12 cellular contexts compared by ENCODE assay signal in the genomic region with DNA sequence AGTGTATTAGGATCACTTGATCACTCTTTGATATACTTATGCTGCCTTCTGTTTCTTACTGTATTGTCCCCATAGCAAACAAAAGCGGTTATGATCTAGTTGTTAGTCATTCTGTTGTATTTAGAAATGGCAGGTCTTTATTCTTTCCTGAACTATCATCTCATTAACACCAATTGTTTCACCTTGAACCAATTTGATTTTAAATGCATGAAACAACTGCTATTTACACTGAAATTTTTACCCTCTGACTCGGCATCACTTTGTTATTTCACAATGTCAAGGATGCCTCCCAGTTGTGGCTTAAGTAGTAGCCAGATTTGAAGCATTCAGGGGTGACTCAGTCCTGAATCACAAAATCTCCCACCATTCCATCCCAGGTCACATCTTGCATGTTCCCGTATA.
DNase-seq lines count a peak whose midpoint lies in the region; ATAC-seq, FAIRE-seq and TF ChIP-seq lines count a peak whose summit lies in the region.
"Had no signal": no experiment of that assay in that cellular context is flagged by ENCODE, and none has a peak within 500 bp of the region (broad histone marks: within the 10 kb centered on the region; RNA-seq: fewer than 3 reads in every experiment).

No MANE protein-coding gene starts in this region.

- no peak overlapping the region for H2BK120ac ChIP-seq in mesendoderm (ENCODE audit: low read depth, low read length)

- H3K27ac ChIP-seq in mesendoderm (ENCODE audit: low read depth, low read length) (no peak overlapping the region), A673 (ENCODE audit: low read depth, low read length, poor library complexity, severe bottlenecking) (no peak overlapping the region)

- POLR2A ChIA-PET in A673 (lab: Charles Lee; ENCODE audit: low non-redundant PET): no interaction called here

- H3K23ac ChIP-seq in mesendoderm (ENCODE audit: low read length): no peak overlapping the region

- H3K4me3 ChIP-seq in MG63 (no peak overlapping the region), bronchial epithelial cell (ENCODE audit: low read depth, low read length) (no peak overlapping the region), mesendoderm (ENCODE audit: low read length) (no peak overlapping the region), A673 (ENCODE audit: low read depth, low read length, poor library complexity, severe bottlenecking) (no peak overlapping the region)

- H2BK5ac ChIP-seq in mesendoderm (ENCODE audit: low read length): no peak overlapping the region

- DNase-seq in AG20443 (ENCODE audit: low spot score): peak; percentile 86
- DNase-seq in MG63: peak; percentile 69
- peak; percentile 100 for DNase-seq in bronchial epithelial cell (ENCODE audit: low read depth)
- DNase-seq in mesendoderm: peak; percentile 61
- DNase-seq in A673 (ENCODE audit: low spot score): no peak
- DNase-seq in SK-N-DZ (ENCODE audit: low spot score): no peak
- no peak for DNase-seq in HuH-7 (ENCODE audit: low spot score)
- DNase-seq: COR-L47; stimulated activated naive CD4-positive, alpha-beta T cell had no signal

- H3K27me3 ChIP-seq in MG63 (no peaks in the 10 kb centered on the region), bronchial epithelial cell (ENCODE audit: control insufficient read depth, insufficient read depth, low read length) (no peaks in the 10 kb centered on the region), mesendoderm (ENCODE audit: insufficient read depth, low read length, poor library complexity) (no peaks in the 10 kb centered on the region), A673 (replicated peaks; ENCODE audit: insufficient read depth, low read depth, low read length, poor library complexity) (no peaks in the 10 kb centered on the region)

- H3K18ac ChIP-seq in mesendoderm (ENCODE audit: low read length): no peak overlapping the region

- intact Hi-C loops in A673 (cut with micrococcal nuclease; ENCODE audit: unreplicated experiment): no loop called here

- H3K36me3 ChIP-seq in MG63: no peaks in the 10 kb centered on the region
- no peaks in the 10 kb centered on the region for H3K36me3 ChIP-seq in bronchial epithelial cell (ENCODE audit: control insufficient read depth, insufficient read depth, low read length)
- H3K36me3 ChIP-seq in mesendoderm (ENCODE audit: control insufficient read depth, insufficient read depth, low read length): no peaks in the 10 kb centered on the region
- no peaks in the 10 kb centered on the region for H3K36me3 ChIP-seq in A673 (ENCODE audit: insufficient read depth, low read length, poor library complexity, severe bottlenecking)

- H3K79me2 ChIP-seq in mesendoderm (ENCODE audit: control insufficient read depth, insufficient read depth, low read length): no peaks in the 10 kb centered on the region

- H4K5ac ChIP-seq in mesendoderm (ENCODE audit: low read length): no peak overlapping the region

- H3K9me3 ChIP-seq in MG63 (no peaks in the 10 kb centered on the region), A673 (ENCODE audit: low read depth, low read length, poor library complexity, severe bottlenecking) (no peaks in the 10 kb centered on the region)

- no peak for FAIRE-seq in bronchial epithelial cell (lab: Jason Lieb, UNC)
- FAIRE-seq: colon had no signal

- H3K9ac ChIP-seq in mesendoderm (ENCODE audit: low read length): no peak overlapping the region

- H2AK5ac ChIP-seq in mesendoderm (ENCODE audit: low read length): no peak overlapping the region

- H3K4me1 ChIP-seq in mesendoderm (ENCODE audit: control insufficient read depth, low read depth, low read length) (no peaks in the 10 kb centered on the region), A673 (ENCODE audit: insufficient read depth, low read length, poor library complexity, severe bottlenecking) (peaks cover 9% of the 10 kb centered on the region)

- ATAC-seq in HG02884 (IDR thresholded peaks at IDR 0.05; ENCODE audit: unreplicated experiment): no peak
- ATAC-seq: activated CD4-positive, CD25-positive, alpha-beta regulatory T cell treated with anti-CD3 and anti-CD28 coated beads, Interleukin-2, amount 50 U/mL, for 24 hours had no signal

- TF ChIP-seq CTCF in bronchial epithelial cell (IDR thresholded peaks at IDR 0.05; ENCODE audit: insufficient read depth, low read length, severe bottlenecking): no peak
- no peak for TF ChIP-seq CTCF in A673 (conservative IDR thresholded peaks at IDR 0.05; ENCODE audit: low read depth, low read length)

- no peak overlapping the region for H2BK15ac ChIP-seq in mesendoderm (replicated peaks; ENCODE audit: low read depth)

- H3K56ac ChIP-seq in mesendoderm (ENCODE audit: low read length): no peak overlapping the region

- BruUV-seq in A673 (replicated peaks; lab: Mats Ljungman, UMichigan): no TSS peak

- H4K8ac ChIP-seq in mesendoderm (ENCODE audit: low read depth, low read length): no peak overlapping the region

- H3K4ac ChIP-seq in mesendoderm (ENCODE audit: low read depth, low read length): no peak overlapping the region

- CTCF ChIA-PET in A673 (lab: Charles Lee): no interaction called here

- no peaks in the 10 kb centered on the region for H3K79me1 ChIP-seq in mesendoderm (ENCODE audit: low read length)

- H3K4me2 ChIP-seq in mesendoderm (ENCODE audit: low read length): no peak overlapping the region

- WGBS in mesendoderm (ENCODE audit: extremely low coverage, insufficient coverage, low lambda C conversion rate): no CpG with 5 or more reads among the region's 3 CpGs

Comparison
In these comparisons a context has a peak if more than half of its experiments do, and no peak if none do; other contexts are left out.
1. DNase-seq: peak in AG20443 (single experiment), MG63 (single experiment), bronchial epithelial cell (single experiment) and mesendoderm (single experiment); none in A673 (single experiment), SK-N-DZ (single experiment) and HuH-7 (single experiment).